ENCODE assay signal across 8 cellular contexts in the genomic region with DNA sequence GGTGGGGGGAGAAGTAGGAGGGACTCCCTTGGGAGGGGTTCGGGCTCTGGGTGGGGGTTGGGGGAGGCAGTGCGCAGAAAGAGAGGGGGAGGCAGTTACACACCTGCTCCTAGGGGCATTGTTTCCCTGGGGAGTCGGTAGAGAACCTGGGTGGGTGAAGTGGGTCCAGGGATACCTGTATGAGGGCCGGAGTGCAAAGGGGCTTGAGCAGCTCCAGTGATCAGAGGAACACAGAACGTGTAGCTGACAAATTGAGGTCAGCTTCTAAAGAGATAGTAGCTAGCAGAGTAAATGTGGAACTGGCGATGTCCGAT. TPM values are rescaled to one million over a fixed set of nuclear protein-coding genes. Genes with fewer than 3 reads are reported as not detected.
A peak's percentile ranks its signal among the peaks of the same experiment; 100 is the strongest.
DNase-seq lines count a peak whose midpoint lies in the region; ATAC-seq and TF ChIP-seq lines count a peak whose summit lies in the region.

No MANE protein-coding gene starts in this region.

- peaks cover 27% of the 10 kb centered on the region for H3K4me1 ChIP-seq in CD4-positive, alpha-beta memory T cell (ENCODE audit: insufficient read depth, low read length)
- H3K4me1 ChIP-seq in HEK293 (ENCODE audit: control insufficient read depth, insufficient read depth, low read length) (no peaks in the 10 kb centered on the region), adrenal gland (replicated peaks in 1 of 2) (peaks cover 8 to 14% of the 10 kb centered on the region in 2 donors), lung (ENCODE audit: control insufficient read depth in 2 of 2, insufficient read depth in 2 of 2, low read length in 2 of 2) (peaks cover 0 to 7% of the 10 kb centered on the region in 2 donors), uterus (no peaks in the 10 kb centered on the region)

- H3K27ac ChIP-seq in CD4-positive, alpha-beta memory T cell (ENCODE audit: low read depth, low read length): peak overlapping the region; percentile 84
- H3K27ac ChIP-seq in HEK293 (ENCODE audit: extremely low read depth, low read depth, low read length): peak overlapping the region; percentile 60
- peak overlapping the region in 4 of 5 donors; percentile 91 to 95 (median 94) for H3K27ac ChIP-seq in adrenal gland
- peak overlapping the region; percentile 63 to 99 for H3K27ac ChIP-seq in lung (ENCODE audit: low read depth in 1 of 2, low read length in 1 of 2)
- H3K27ac ChIP-seq in uterus: peak overlapping the region; percentile 93 to 98

- H3K27me3 Mint-ChIP-seq in CD4-positive, alpha-beta memory T cell: no peaks in the 10 kb centered on the region

- H3K9me3 Mint-ChIP-seq in CD4-positive, alpha-beta memory T cell: no peaks in the 10 kb centered on the region

- H3K27ac Mint-ChIP-seq in CD4-positive, alpha-beta memory T cell: peak overlapping the region; percentile 93 to 98 (median 96)

- TF ChIP-seq CTCF in HEK293 (tag by site-specific recombination; IDR thresholded peaks at IDR 0.05) (no peak), adrenal gland (IDR thresholded peaks at IDR 0.05) (no peak), lung (IDR thresholded peaks at IDR 0.05; ENCODE audit: control extremely low read depth, extremely low read depth) (no peak), uterus (IDR thresholded peaks at IDR 0.05) (no peak)

- peaks cover 13 to 37% (median 27%) of the 10 kb centered on the region in 4 donors for H3K4me1 Mint-ChIP-seq in CD4-positive, alpha-beta memory T cell

- TF ChIP-seq POLR2A in adrenal gland (IDR thresholded peaks at IDR 0.05) (no peak), uterus (IDR thresholded peaks at IDR 0.05) (no peak)

- peak overlapping the region; percentile 87 to 96 (median 94) for H3K4me3 Mint-ChIP-seq in CD4-positive, alpha-beta memory T cell

- POLR2A ChIA-PET in CD4-positive, alpha-beta memory T cell (lab: Charles Lee; ENCODE audit: partially characterized antibody): interaction anchor here (0.6 to 4.6 kb wide), 16 partner anchors 11 to 820 kb away, joined by 3 to 110 read pairs (median 4); a partner anchor contains a TSS
- POLR2A ChIA-PET in HEK293 (lab: Yijun Ruan, JAX): interaction anchor here (0.6 to 2.9 kb wide), 12 partner anchors 9 to 1066 kb away, joined by 3 to 68 read pairs (median 5); a partner anchor contains a TSS

- H3K9me3 ChIP-seq in CD4-positive, alpha-beta memory T cell (ENCODE audit: control insufficient read depth in 1 of 2, low read length in 2 of 2): no peaks in the 10 kb centered on the region
- H3K9me3 ChIP-seq in HEK293 (ENCODE audit: control insufficient read depth, insufficient read depth, low read depth, low read length): no peaks in the 10 kb centered on the region
- H3K9me3 ChIP-seq in adrenal gland (replicated peaks in 1 of 3): no peaks in the 10 kb centered on the region
- no peaks in the 10 kb centered on the region for H3K9me3 ChIP-seq in lung (ENCODE audit: control insufficient read depth in 2 of 2, insufficient read depth in 1 of 2, low read length in 1 of 2)
- H3K9me3 ChIP-seq in uterus: no peaks in the 10 kb centered on the region

- peaks cover 29% of the 10 kb centered on the region for H3K36me3 ChIP-seq in CD4-positive, alpha-beta memory T cell (ENCODE audit: insufficient read depth, low read length)
- H3K36me3 ChIP-seq in HEK293 (ENCODE audit: control insufficient read depth in 2 of 2, insufficient read depth in 1 of 2, low read length in 2 of 2) (peaks cover 30 to 45% of the 10 kb centered on the region in 2 experiments), adrenal gland (replicated peaks in 1 of 2) (peaks cover 0 to 38% of the 10 kb centered on the region in 2 donors), lung (ENCODE audit: control insufficient read depth in 2 of 2, insufficient read depth in 2 of 2, low read length in 2 of 2) (peaks cover 16 to 22% of the 10 kb centered on the region in 2 donors), uterus (no peaks in the 10 kb centered on the region)

- ATAC-seq in lung (ENCODE audit: insufficient read depth, low FRiP score) (no peak), GM18861 (IDR thresholded peaks at IDR 0.05; ENCODE audit: unreplicated experiment) (no peak)

- intact Hi-C loops in CD4-positive, alpha-beta memory T cell (cut with micrococcal nuclease): loop anchor here (1.0 to 10.0 kb wide), 4 partner anchors 26 to 319 kb away; a partner anchor contains a TSS
- intact Hi-C loops in adrenal gland (cut with DNase I) (no loop called here), uterus (cut with DNase I; ENCODE audit: low total_unique reads) (no loop called here)

- DNase-seq in CD4-positive, alpha-beta memory T cell: no peak
- DNase-seq in adrenal gland: peak in 1 of 7 donors; percentile 35
- no peak for DNase-seq in lung (ENCODE audit: low spot score)
- DNase-seq in uterus: no peak
- no peak for DNase-seq in middle frontal gyrus (ENCODE audit: extremely low spot score, low spot score)
- DNase-seq in NCI-H748 treated with DMSO at 0.1 percent for 48 hours (lab: John Stamatoyannopoulos, UW): no peak

- CTCF ChIA-PET in CD4-positive, alpha-beta memory T cell (lab: Charles Lee; ENCODE audit: partially characterized antibody): interaction anchor here (0.8 to 16.2 kb wide), 9 partner anchors 8 to 198 kb away, joined by 3 to 316 read pairs (median 7); a partner anchor contains a TSS
- CTCF ChIA-PET in HEK293 (lab: Yijun Ruan, JAX): interaction anchor here (0.6 to 3.8 kb wide), 16 partner anchors 9 to 650 kb away, joined by 3 to 34 read pairs (median 6); a partner anchor contains a TSS

- H3K4me3 ChIP-seq in CD4-positive, alpha-beta memory T cell (ENCODE audit: low read length in 2 of 2): peak overlapping the region; percentile 2 to 73
- H3K4me3 ChIP-seq in HEK293 (ENCODE audit: low read depth, low read length) (peak overlapping the region; percentile 75), adrenal gland (peak overlapping the region in 3 of 4 donors; percentile 63 to 84 (median 84)), lung (peak overlapping the region; percentile 47), uterus (peak overlapping the region; percentile 63 to 88)

- H3K36me3 Mint-ChIP-seq in CD4-positive, alpha-beta memory T cell: peaks cover 24 to 50% of the 10 kb centered on the region in 2 donors

- 1 to 6% (median 4%) methylated on average over 7 of the region's 7 CpGs for WGBS in adrenal gland, 4 donors
- WGBS in lung, 2 donors: 5 to 11% methylated on average over 7 of the region's 7 CpGs

- no peaks in the 10 kb centered on the region for H3K27me3 ChIP-seq in CD4-positive, alpha-beta memory T cell (ENCODE audit: insufficient read depth, low read length)
- no peaks in the 10 kb centered on the region for H3K27me3 ChIP-seq in adrenal gland
- H3K27me3 ChIP-seq in lung (ENCODE audit: control insufficient read depth, insufficient read depth): no peaks in the 10 kb centered on the region
- no peaks in the 10 kb centered on the region for H3K27me3 ChIP-seq in uterus

TF ChIP-seq in HEK293, 187 proteins besides CTCF, POLR2A, EP300 and RAD21 (continues in another document):
- no peak for TF ChIP-seq ZNF221 (tag by site-specific recombination; IDR thresholded peaks at IDR 0.05; ENCODE audit: borderline replicate concordance)
- TF ChIP-seq, protein P1, sequence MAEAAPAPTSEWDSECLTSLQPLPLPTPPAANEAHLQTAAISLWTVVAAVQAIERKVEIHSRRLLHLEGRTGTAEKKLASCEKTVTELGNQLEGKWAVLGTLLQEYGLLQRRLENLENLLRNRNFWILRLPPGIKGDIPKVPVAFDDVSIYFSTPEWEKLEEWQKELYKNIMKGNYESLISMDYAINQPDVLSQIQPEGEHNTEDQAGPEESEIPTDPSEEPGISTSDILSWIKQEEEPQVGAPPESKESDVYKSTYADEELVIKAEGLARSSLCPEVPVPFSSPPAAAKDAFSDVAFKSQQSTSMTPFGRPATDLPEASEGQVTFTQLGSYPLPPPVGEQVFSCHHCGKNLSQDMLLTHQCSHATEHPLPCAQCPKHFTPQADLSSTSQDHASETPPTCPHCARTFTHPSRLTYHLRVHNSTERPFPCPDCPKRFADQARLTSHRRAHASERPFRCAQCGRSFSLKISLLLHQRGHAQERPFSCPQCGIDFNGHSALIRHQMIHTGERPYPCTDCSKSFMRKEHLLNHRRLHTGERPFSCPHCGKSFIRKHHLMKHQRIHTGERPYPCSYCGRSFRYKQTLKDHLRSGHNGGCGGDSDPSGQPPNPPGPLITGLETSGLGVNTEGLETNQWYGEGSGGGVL (tag by site-specific recombination; IDR thresholded peaks at IDR 0.05): peak; percentile 94

RNA-seq across cellular contexts. Expression of a gene that starts 0.4 kb away (rescaled TPM):
- total RNA-seq in CD4-positive, alpha-beta memory T cell: 10 to 100 TPM; 56.9 to 64.5 TPM
- 10 to 100 TPM; 13.0 to 17.1 TPM for polyA plus RNA-seq in CD4-positive, alpha-beta memory T cell
- 10 to 100 TPM; 25.0 to 64.3 (median 54.6) TPM for total RNA-seq in adrenal gland
- 10 to 100 TPM; 22.9 to 65.0 (median 24.0) TPM for polyA plus RNA-seq in adrenal gland
- 10 to 100 TPM; 56.6 to 58.8 TPM for total RNA-seq in lung
- polyA plus RNA-seq in lung: 10 to 100 TPM; 11.9 to 26.6 TPM
- 10 to 100 TPM in 3 of 4 donors, 1 to 10 TPM in 1; 4.1 to 54.6 (median 39.6) TPM for total RNA-seq in uterus

RNA-seq across cellular contexts. Expression of a gene that starts 18.2 kb away (rescaled TPM):
- total RNA-seq in CD4-positive, alpha-beta memory T cell: 1 to 10 TPM; 1.1 to 2.0 TPM
- polyA plus RNA-seq in CD4-positive, alpha-beta memory T cell: not detected
- total RNA-seq in adrenal gland: 1 to 10 TPM in 7 of 8 donors, under 1 TPM in 1; 0.43 to 8.5 (median 3.5) TPM
- 10 to 100 TPM in 1 of 3 donors, 1 to 10 TPM in 2; 2.1 to 36.9 (median 2.7) TPM for polyA plus RNA-seq in adrenal gland
- 10 to 100 TPM in 1 of 2 donors, not detected in 1; 20.0 TPM for total RNA-seq in lung
- 1 to 10 TPM; 1.7 to 9.9 TPM for polyA plus RNA-seq in lung
- not detected for total RNA-seq in uterus

RNA-seq across cellular contexts. Expression of a gene that starts 26.5 kb away (rescaled TPM):
- 10 to 100 TPM; 53.3 to 61.6 TPM for total RNA-seq in CD4-positive, alpha-beta memory T cell
- polyA plus RNA-seq in CD4-positive, alpha-beta memory T cell: 100 to 1,000 TPM; 253 to 354 TPM
- total RNA-seq in adrenal gland (100 to 1,000 TPM in 4 of 8 donors, 10 to 100 TPM in 4; 61.2 to 150 (median 105) TPM), lung (10 to 100 TPM; 31.2 to 62.7 TPM), uterus (100 to 1,000 TPM in 1 of 4 donors, 10 to 100 TPM in 3; 14.3 to 121 (median 45.4) TPM)
- polyA plus RNA-seq in adrenal gland (10 to 100 TPM; 78.8 to 98.5 (median 86.3) TPM), lung (10 to 100 TPM; 78.1 to 85.3 TPM)

RNA-seq across cellular contexts. Expression of a gene that starts 28.2 kb away (rescaled TPM):
- under 1 TPM; 0.08 to 0.26 TPM for total RNA-seq in CD4-positive, alpha-beta memory T cell
- not detected for polyA plus RNA-seq in CD4-positive, alpha-beta memory T cell
- total RNA-seq in adrenal gland (1 to 10 TPM in 2 of 8 donors, under 1 TPM in 5, not detected in 1; 0.65 to 1.2 (median 0.79) TPM), lung (1 to 10 TPM; 2.0 TPM), uterus (1 to 10 TPM in 2 of 4 donors, not detected in 2; 3.5 to 5.6 TPM)
- polyA plus RNA-seq in adrenal gland (1 to 10 TPM in 1 of 3 donors, under 1 TPM in 2; 0.47 to 1.3 (median 0.71) TPM), lung (under 1 TPM; 0.41 to 0.69 TPM)
